In the genomic region with DNA sequence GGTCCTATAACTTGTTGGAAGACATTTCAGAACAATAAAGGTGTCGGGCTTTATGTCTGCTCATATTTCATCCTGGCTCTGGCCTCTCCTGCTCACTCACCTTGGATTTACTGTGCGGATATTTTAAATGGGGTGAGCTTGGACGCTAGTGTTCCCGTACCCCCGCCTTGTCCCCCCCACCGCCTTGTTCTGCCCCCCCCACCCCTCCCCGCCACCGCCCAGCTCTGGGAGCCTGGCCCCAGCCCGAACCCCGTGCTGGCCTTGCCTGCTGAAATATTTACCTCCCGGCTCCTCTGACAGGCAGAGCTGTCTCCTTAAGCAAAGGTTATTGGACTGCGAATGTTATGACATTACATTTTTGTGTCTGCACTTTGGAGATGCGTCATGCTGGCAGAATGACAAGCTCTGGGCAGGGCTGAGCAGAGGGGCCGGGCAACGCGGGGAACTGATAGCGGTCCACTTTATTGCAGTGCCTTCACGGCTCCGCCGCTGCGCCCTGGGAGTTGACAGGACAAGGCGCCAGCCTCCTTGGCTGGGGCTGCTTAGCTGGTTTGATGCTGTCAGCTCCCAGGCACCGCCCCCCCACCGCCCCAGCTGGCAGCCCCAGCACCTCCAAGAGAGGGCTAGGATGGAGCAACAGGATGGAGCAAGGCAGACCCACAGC, we compare ENCODE assay signal across 8 cellular contexts.
DNase-seq lines count a peak whose midpoint lies in the region; ATAC-seq and TF ChIP-seq lines count a peak whose summit lies in the region.

No MANE protein-coding gene starts in this region.

- H3K27me3 ChIP-seq in BE2C = no peaks in the 10 kb centered on the region
- no peaks in the 10 kb centered on the region for H3K27me3 ChIP-seq in MG63
- H3K27me3 ChIP-seq in mucosa of rectum (ENCODE audit: control insufficient read depth in 2 of 2, insufficient read depth in 2 of 2, low read length in 2 of 2) = peaks cover 0 to 5% of the 10 kb centered on the region in 2 donors

- ATAC-seq in HG03175 (IDR thresholded peaks at IDR 0.05; ENCODE audit: unreplicated experiment) (no peak), GM19351 (IDR thresholded peaks at IDR 0.05; ENCODE audit: unreplicated experiment) (no peak)

- DNase-seq in BE2C (peak; percentile 95), MG63 (peak; percentile 58), cerebellum (ENCODE audit: low spot score) (peak; percentile 50), GM20000 (ENCODE audit: low spot score) (no peak), cortex of kidney (lab: John Stamatoyannopoulos, UW) (no peak)

- TF ChIP-seq CTCF in BE2C (IDR thresholded peaks at IDR 0.05; ENCODE audit: low read depth, low read length) = no peak
- TF ChIP-seq CTCF in GM20000 (IDR thresholded peaks at IDR 0.05; ENCODE audit: extremely low read depth, missing control alignments) = no peak

- H3K9me3 ChIP-seq in BE2C = no peaks in the 10 kb centered on the region; the same call in 1 of the 2 replicates
- no peaks in the 10 kb centered on the region for H3K9me3 ChIP-seq in MG63
- H3K9me3 ChIP-seq in mucosa of rectum (ENCODE audit: control insufficient read depth in 2 of 2, low read length in 2 of 2) = no peaks in the 10 kb centered on the region

- H3K36me3 ChIP-seq in BE2C (no peaks in the 10 kb centered on the region), MG63 (no peaks in the 10 kb centered on the region), mucosa of rectum (ENCODE audit: control insufficient read depth in 2 of 2, insufficient read depth in 2 of 2, low read length in 2 of 2) (no peaks in the 10 kb centered on the region)

- no peak overlapping the region for H3K9ac ChIP-seq in mucosa of rectum (ENCODE audit: low read depth in 1 of 2, low read length in 2 of 2)

- peak overlapping the region; percentile 11 to 43 for H3K27ac ChIP-seq in mucosa of rectum (ENCODE audit: low read depth in 2 of 2, low read length in 2 of 2)

- H3K4me1 ChIP-seq in BE2C (peaks cover 33% of the 10 kb centered on the region), mucosa of rectum (ENCODE audit: control insufficient read depth in 2 of 2, insufficient read depth in 2 of 2, low read length in 2 of 2) (peaks cover 9 to 14% of the 10 kb centered on the region in 2 donors)

- H3K4me3 ChIP-seq in BE2C (ENCODE audit: low read depth, low read length) (no peak overlapping the region), MG63 (no peak overlapping the region), mucosa of rectum (ENCODE audit: low read length in 2 of 2) (no peak overlapping the region)

Comparison
In these comparisons a context has a peak if more than half of its experiments do, and no peak if none do; other contexts are left out.
1. DNase-seq: peak in BE2C (single experiment), MG63 (single experiment) and cerebellum (single experiment); none in GM20000 (single experiment) and cortex of kidney (single experiment).